22 cellular contexts compared by ENCODE assay signal in the genomic region with DNA sequence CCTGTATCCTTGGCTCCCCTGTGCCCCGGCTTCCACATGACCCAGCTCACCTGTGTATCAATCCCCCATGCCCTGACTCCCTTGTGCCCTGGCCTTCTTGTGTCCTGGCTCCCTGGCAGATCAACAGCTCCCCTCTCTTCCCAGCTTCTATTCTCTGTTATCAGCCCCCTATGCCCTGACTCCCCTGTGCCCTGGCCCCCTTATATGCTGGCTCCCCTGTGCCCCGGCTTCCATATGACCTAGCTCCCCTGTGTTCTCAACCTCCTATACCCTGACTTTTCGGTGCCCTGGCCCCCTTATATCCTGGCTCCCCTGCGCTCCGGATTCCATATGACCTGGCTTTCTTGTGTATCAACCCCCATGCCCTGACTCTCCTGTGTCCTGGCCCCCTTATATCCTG.
DNase-seq lines count a peak whose midpoint lies in the region; ATAC-seq, FAIRE-seq and TF ChIP-seq lines count a peak whose summit lies in the region.
"Had no signal": no experiment of that assay in that cellular context is flagged by ENCODE, and none has a peak within 500 bp of the region (broad histone marks: within the 10 kb centered on the region; RNA-seq: fewer than 3 reads in every experiment).

No MANE protein-coding gene starts in this region.

- H2BK12ac ChIP-seq in neuronal stem cell (ENCODE audit: low read length): no peak overlapping the region

- no CpG with 5 or more reads among the region's 5 CpGs for WGBS in neuronal stem cell (ENCODE audit: extremely low coverage in 2 of 2, insufficient read length in 2 of 2, insufficient replicate concordance in 1 of 2), 2 donors

- no peaks in the 10 kb centered on the region for H3K79me2 ChIP-seq in GM23338 (replicated peaks; ENCODE audit: insufficient read depth)

- H2BK120ac ChIP-seq in neuronal stem cell (ENCODE audit: low read depth, low read length): no peak overlapping the region

- TF ChIP-seq CTCF in GM23338 (conservative IDR thresholded peaks at IDR 0.05; ENCODE audit: low read depth in 2 of 2): no peak
- no peak for TF ChIP-seq CTCF in bronchial epithelial cell (IDR thresholded peaks at IDR 0.05; ENCODE audit: insufficient read depth, low read length, severe bottlenecking)
- no peak for TF ChIP-seq CTCF in natural killer cell (IDR thresholded peaks at IDR 0.05)
- no peak for TF ChIP-seq CTCF in CD14-positive monocyte (IDR thresholded peaks at IDR 0.05)

- peak overlapping the region; percentile 60; the same call in 1 of the 2 replicates for H3K4me2 ChIP-seq in GM23338
- no peak overlapping the region for H3K4me2 ChIP-seq in neuronal stem cell (ENCODE audit: insufficient read depth, low read length, poor library complexity, severe bottlenecking)
- H3K4me2 ChIP-seq: BLaER1 treated with 17β-estradiol and CSF1 and Interleukin-3, amounts not matched to agents 10 nM and 100 nM had no signal

- H3K14ac ChIP-seq in neuronal stem cell (ENCODE audit: low read length): no peak overlapping the region

- H3K9me3 ChIP-seq in neuronal stem cell (replicated peaks in 1 of 2; ENCODE audit: control insufficient read depth in 2 of 2, insufficient read depth in 1 of 2, low read depth in 1 of 2, low read length in 2 of 2): peaks cover 13 to 20% of the 10 kb centered on the region in 2 donors
- H3K9me3 ChIP-seq: HAP-1 had no signal

- H3K79me1 ChIP-seq in neuronal stem cell (ENCODE audit: low read depth, low read length): no peaks in the 10 kb centered on the region

- H3K9me2 ChIP-seq in GM23338 (ENCODE audit: insufficient read depth): peaks cover 3% of the 10 kb centered on the region; the same call in 1 of the 2 replicates

- H3K9ac ChIP-seq in neuronal stem cell (ENCODE audit: low read depth, low read length, poor library complexity): peak overlapping the region; percentile 38
- H3K9ac ChIP-seq: BLaER1 treated with 17β-estradiol and CSF1 and Interleukin-3, amounts not matched to agents 10 nM and 100 nM had no signal

- H4K20me1 ChIP-seq in GM23338 (replicated peaks; ENCODE audit: insufficient read depth): no peaks in the 10 kb centered on the region
- H4K20me1 ChIP-seq: BLaER1 treated with 17β-estradiol and CSF1 and Interleukin-3, amounts not matched to agents 10 nM and 100 nM had no signal

- H3K27ac ChIP-seq in GM23338 (ENCODE audit: low read depth) (no peak overlapping the region), neuronal stem cell (replicated peaks; ENCODE audit: low read length) (no peak overlapping the region)
- H3K27ac ChIP-seq: BLaER1 treated with 17β-estradiol and CSF1 and Interleukin-3, amounts not matched to agents 10 nM and 100 nM had no signal

- H3K4me1 ChIP-seq in GM23338 (ENCODE audit: insufficient read depth): peaks cover 12% of the 10 kb centered on the region
- H3K4me1 ChIP-seq in neuronal stem cell (ENCODE audit: control insufficient read depth in 2 of 2, insufficient read depth in 1 of 2, low read depth in 1 of 2, low read length in 2 of 2): no peaks in the 10 kb centered on the region
- H3K4me1 ChIP-seq: BLaER1 treated with 17β-estradiol and CSF1 and Interleukin-3, amounts not matched to agents 10 nM and 100 nM; HAP-1 had no signal

- H3K4me3 Mint-ChIP-seq in GM23338 (no peak overlapping the region), natural killer cell (peak overlapping the region; percentile 64), CD14-positive monocyte (no peak overlapping the region)
- H3K4me3 Mint-ChIP-seq: B cell; CD4-positive, CD25-positive, alpha-beta regulatory T cell; CD8-positive, alpha-beta memory T cell; IgD-negative memory B cell had no signal

- no peak overlapping the region for H3K23ac ChIP-seq in neuronal stem cell (ENCODE audit: low read depth, low read length, poor library complexity)

- peaks cover 18% of the 10 kb centered on the region for H3K9me3 Mint-ChIP-seq in GM23338
- H3K9me3 Mint-ChIP-seq in natural killer cell: no peaks in the 10 kb centered on the region
- peaks cover 2 to 25% (median 7%) of the 10 kb centered on the region in 7 donors for H3K9me3 Mint-ChIP-seq in CD14-positive monocyte

- no peak overlapping the region for H3K18ac ChIP-seq in neuronal stem cell (ENCODE audit: low read length)

- H3K27ac Mint-ChIP-seq in GM23338 (peak overlapping the region; percentile 22; the same call in 1 of the 2 replicates), natural killer cell (peak overlapping the region; percentile 64 to 82), CD14-positive monocyte (no peak overlapping the region)
- H3K27ac Mint-ChIP-seq: B cell; CD8-positive, alpha-beta memory T cell had no signal

- no peak overlapping the region for H3K4me3 ChIP-seq in GM23338
- no peak overlapping the region for H3K4me3 ChIP-seq in bronchial epithelial cell (ENCODE audit: low read depth, low read length)
- no peak overlapping the region for H3K4me3 ChIP-seq in neuronal stem cell (ENCODE audit: low read length in 2 of 2)
- H3K4me3 ChIP-seq: BLaER1 treated with 17β-estradiol and CSF1 and Interleukin-3, amounts not matched to agents 10 nM and 100 nM; HAP-1 had no signal

- no peaks in the 10 kb centered on the region for H3K27me3 ChIP-seq in GM23338 (ENCODE audit: insufficient read depth)
- no peaks in the 10 kb centered on the region for H3K27me3 ChIP-seq in bronchial epithelial cell (ENCODE audit: control insufficient read depth, insufficient read depth, low read length)
- H3K27me3 ChIP-seq in neuronal stem cell (ENCODE audit: control insufficient read depth in 3 of 3, insufficient read depth in 3 of 3, low read depth in 1 of 3, low read length in 3 of 3): no peaks in the 10 kb centered on the region
- H3K27me3 ChIP-seq: BLaER1 treated with 17β-estradiol and CSF1 and Interleukin-3, amounts not matched to agents 10 nM and 100 nM had no signal

- H3K36me3 Mint-ChIP-seq in GM23338 (ENCODE audit: low read depth): peaks cover 21% of the 10 kb centered on the region
- H3K36me3 Mint-ChIP-seq in natural killer cell: peaks cover 15% of the 10 kb centered on the region
- no peaks in the 10 kb centered on the region for H3K36me3 Mint-ChIP-seq in CD14-positive monocyte
- H3K36me3 Mint-ChIP-seq: CD4-positive, CD25-positive, alpha-beta regulatory T cell; IgD-negative memory B cell had no signal

- no peaks in the 10 kb centered on the region for H3K27me3 Mint-ChIP-seq in GM23338 (ENCODE audit: insufficient read depth, low read depth, poor library complexity)
- no peaks in the 10 kb centered on the region for H3K27me3 Mint-ChIP-seq in natural killer cell (ENCODE audit: low read depth in 2 of 2)
- peaks cover 0 to 9% (median 5%) of the 10 kb centered on the region in 3 donors for H3K27me3 Mint-ChIP-seq in CD14-positive monocyte (ENCODE audit: low read depth in 3 of 3)

- H3K4me1 Mint-ChIP-seq in GM23338: peaks cover 29% of the 10 kb centered on the region
- peaks cover 50 to 68% of the 10 kb centered on the region in 2 donors for H3K4me1 Mint-ChIP-seq in natural killer cell
- H3K4me1 Mint-ChIP-seq in CD14-positive monocyte: no peaks in the 10 kb centered on the region
- H3K4me1 Mint-ChIP-seq: B cell; CD4-positive, CD25-positive, alpha-beta regulatory T cell; CD8-positive, alpha-beta memory T cell; IgD-negative memory B cell had no signal

- no peak overlapping the region for H2BK5ac ChIP-seq in neuronal stem cell (ENCODE audit: low read length)

- peak; percentile 58 for FAIRE-seq in bronchial epithelial cell (lab: Jason Lieb, UNC)
- FAIRE-seq: D721Med, GM12892, GM18507, HepG2 had no signal

- H3K36me3 ChIP-seq in GM23338 (ENCODE audit: insufficient read depth) (no peaks in the 10 kb centered on the region), bronchial epithelial cell (ENCODE audit: control insufficient read depth, insufficient read depth, low read length) (peaks cover 4% of the 10 kb centered on the region), neuronal stem cell (replicated peaks in 1 of 2; ENCODE audit: control insufficient read depth in 2 of 2, insufficient read depth in 2 of 2, low read length in 2 of 2) (peaks cover 22 to 72% of the 10 kb centered on the region in 2 donors)
- H3K36me3 ChIP-seq: HAP-1 had no signal

- no peak overlapping the region for H4K8ac ChIP-seq in neuronal stem cell (ENCODE audit: low read depth, low read length)

- peak; percentile 12; the same call in 2 of the 3 replicates for ATAC-seq in GM23338
- ATAC-seq in natural killer cell: no peak
- no peak for ATAC-seq in HG03378 (IDR thresholded peaks at IDR 0.05; ENCODE audit: unreplicated experiment)
- ATAC-seq: HepG2 had no signal

- H2AFZ ChIP-seq in GM23338 (no peak overlapping the region), neuronal stem cell (ENCODE audit: low read length) (no peak overlapping the region)

- DNase-seq in GM23338 (ENCODE audit: low spot score): no peak
- DNase-seq in bronchial epithelial cell (ENCODE audit: low read depth): no peak
- DNase-seq in natural killer cell: no peak
- no peak for DNase-seq in neuronal stem cell (ENCODE audit: low spot score)
- DNase-seq in CD14-positive monocyte (ENCODE audit: low spot score): no peak
- no peak for DNase-seq in DMS153 treated with DMSO at 0.1 percent for 48 hours (lab: John Stamatoyannopoulos, UW; ENCODE audit: unreplicated experiment)
- DNase-seq: CD4-positive, CD25-positive, alpha-beta regulatory T cell; CD8-positive, alpha-beta memory T cell; COR-L47; DMS79; GDM1; GOT3; KBM-7 had no signal

- H2BK15ac ChIP-seq in neuronal stem cell (ENCODE audit: low read length): no peak overlapping the region

- H3K4ac ChIP-seq in neuronal stem cell (ENCODE audit: low read length): no peak overlapping the region

- intact Hi-C loops in natural killer cell (cut with micrococcal nuclease): no loop called here
- intact Hi-C loops in CD14-positive monocyte (cut with micrococcal nuclease): no loop called here

- H3F3A ChIP-seq in GM23338 (replicated peaks; ENCODE audit: low read depth): no peaks in the 10 kb centered on the region

- H4K91ac ChIP-seq in neuronal stem cell (ENCODE audit: low read depth, low read length, poor library complexity): no peak overlapping the region

- H2AK5ac ChIP-seq in neuronal stem cell (ENCODE audit: low read depth, low read length): no peak overlapping the region

TF ChIP-seq in GM23338, 12 proteins besides CTCF, POLR2A, EP300 and RAD21 (continues in another document):
- TF ChIP-seq NANOG (IDR thresholded peaks at IDR 0.05; ENCODE audit: borderline replicate concordance) (no peak), CREB1 (CRISPR knock-in tag; IDR thresholded peaks at IDR 0.05; ENCODE audit: low read depth) (no peak), JUNB (IDR thresholded peaks at IDR 0.05; ENCODE audit: unreplicated experiment) (no peak)

Comparison
In these comparisons a context has a peak if more than half of its experiments do, and no peak if none do; other contexts are left out.
1. H3K27ac Mint-ChIP-seq: peak in GM23338 (single experiment) and natural killer cell (2 of 2); none in CD14-positive monocyte (0 of 7).